ENCODE assay signal across 8 cellular contexts in genomic region chr19:12681074-12681987, GRCh38. TPM values are rescaled to one million over a fixed set of nuclear protein-coding genes. Genes with fewer than 3 reads are reported as not detected.
DNase-seq lines count a peak whose midpoint lies in the region; ATAC-seq and TF ChIP-seq lines count a peak whose summit lies in the region.

Gene DHPS, minus strand, starts transcription at chr19:12681880. Its CDS starts 114 bp downstream, at chr19:12681766.

- whole genome bisulfite sequencing in adrenal gland, 4 donors: 0 to 1% (median 0%) methylated on average over 37 to 68 of the region's 68 CpGs
- 0% methylated on average over 68 of the region's 68 CpGs for WGBS in heart right ventricle, 2 donors
- WGBS in upper lobe of left lung, 2 donors: 0 to 1% methylated on average over 30 to 44 of the region's 68 CpGs

- H3K9me3 ChIP-seq in adrenal gland (replicated peaks in 1 of 3): no peaks in the 10 kb centered on the region
- H3K9me3 ChIP-seq in heart right ventricle: no peaks in the 10 kb centered on the region
- H3K9me3 ChIP-seq in upper lobe of left lung: no peaks in the 10 kb centered on the region

- peak within 1 kb of the TSS; percentile 97 for H3K4me3 ChIP-seq in GM12875 (ENCODE audit: low read depth, low read length)
- peak within 1 kb of the TSS; percentile 75 to 98 (median 90) for H3K4me3 ChIP-seq in adrenal gland
- H3K4me3 ChIP-seq in heart right ventricle: peak within 1 kb of the TSS; percentile 71 to 100 (median 82)
- peak within 1 kb of the TSS; percentile 78 to 99 (median 96) for H3K4me3 ChIP-seq in upper lobe of left lung

- intact Hi-C loops in adrenal gland (cut with DNase I) (no loop called here), heart right ventricle (cut with DNase I) (loop anchor here in 1 of 10 donors (5.0 kb wide), 1 partner anchor 41 kb away; the partner anchor contains the start of gene TNPO2), posterior cingulate gyrus (cut with DNase I) (loop anchor here (1.0 kb wide), 1 partner anchor 12 kb away; a partner anchor contains a TSS)

- TF ChIP-seq CTCF in GM12875 (IDR thresholded peaks at IDR 0.05; ENCODE audit: borderline replicate concordance, insufficient read depth, low read depth, low read length): no peak
- TF ChIP-seq CTCF in adrenal gland (IDR thresholded peaks at IDR 0.05): peak in 1 of 6 experiments; percentile 3
- TF ChIP-seq CTCF in heart right ventricle (IDR thresholded peaks at IDR 0.05): no peak
- TF ChIP-seq CTCF in upper lobe of left lung (IDR thresholded peaks at IDR 0.05): peak in 1 of 6 experiments; percentile 9

- H3K4me1 ChIP-seq in adrenal gland (replicated peaks in 1 of 2): no peaks in the 10 kb centered on the region
- peaks cover 0 to 29% (median 13%) of the 10 kb centered on the region in 9 donors for H3K4me1 ChIP-seq in heart right ventricle
- H3K4me1 ChIP-seq in upper lobe of left lung: peaks cover 8 to 23% (median 15%) of the 10 kb centered on the region in 4 donors

- peak in 1 of 4 donors; percentile 41 for TF ChIP-seq EP300 in upper lobe of left lung (IDR thresholded peaks at IDR 0.05)

- ATAC-seq in HG02840 (IDR thresholded peaks at IDR 0.05; ENCODE audit: low FRiP score, unreplicated experiment) (peak; percentile 77), heart right ventricle (peak; percentile 89 to 96 (median 94)), upper lobe of left lung (ENCODE audit: low FRiP score in 2 of 2) (peak; percentile 91 to 96)

- H3K36me3 ChIP-seq in adrenal gland (replicated peaks in 1 of 2): peaks cover 0 to 35% of the 10 kb centered on the region in 2 donors
- H3K36me3 ChIP-seq in heart right ventricle: peaks cover 0 to 39% (median 29%) of the 10 kb centered on the region in 9 donors
- peaks cover 14 to 39% (median 33%) of the 10 kb centered on the region in 4 donors for H3K36me3 ChIP-seq in upper lobe of left lung

- TF ChIP-seq POLR2A in adrenal gland (IDR thresholded peaks at IDR 0.05) (peak; percentile 40 to 49), upper lobe of left lung (IDR thresholded peaks at IDR 0.05) (peak in 3 of 4 donors; percentile 30 to 73 (median 63))

- DNase-seq in NCI-H146 (lab: John Stamatoyannopoulos, UW): peak; percentile 99
- DNase-seq in T-helper 1 cell: peak; percentile 80 to 98 (median 89)
- peak; percentile 92 to 98 (median 96) for DNase-seq in adrenal gland
- peak; percentile 85 to 97 for DNase-seq in heart right ventricle
- DNase-seq in posterior cingulate gyrus: peak; percentile 80 to 98 (median 88)
- peak; percentile 92 to 94 for DNase-seq in upper lobe of left lung

- no peaks in the 10 kb centered on the region for H3K27me3 ChIP-seq in adrenal gland
- no peaks in the 10 kb centered on the region for H3K27me3 ChIP-seq in heart right ventricle
- H3K27me3 ChIP-seq in upper lobe of left lung: no peaks in the 10 kb centered on the region

- H3K27ac ChIP-seq in adrenal gland: peak within 1 kb of the TSS; percentile 92 to 100 (median 98)
- H3K27ac ChIP-seq in heart right ventricle: peak within 1 kb of the TSS; percentile 91 to 98 (median 94)
- peak within 1 kb of the TSS; percentile 90 to 99 (median 98) for H3K27ac ChIP-seq in upper lobe of left lung

RNA-seq across cellular contexts. Expression of gene DHPS, which starts in this region (rescaled TPM):
- total RNA-seq in adrenal gland: 100 to 1,000 TPM in 5 of 8 donors, 10 to 100 TPM in 3; 80.4 to 197 (median 124) TPM
- 100 to 1,000 TPM in 2 of 3 donors, 10 to 100 TPM in 1; 64.5 to 166 (median 137) TPM for polyA plus RNA-seq in adrenal gland
- total RNA-seq in heart right ventricle: 10 to 100 TPM; 43.6 to 59.3 (median 49.7) TPM
- 10 to 100 TPM; 64.5 to 82.2 TPM for polyA plus RNA-seq in heart right ventricle
- 100 to 1,000 TPM in 2 of 6 donors, 10 to 100 TPM in 4; 71.6 to 190 (median 94.3) TPM for total RNA-seq in upper lobe of left lung

Comparison
In these comparisons a context has a peak if more than half of its experiments do, and no peak if none do; other contexts are left out.
1. Peak in every context shown above with its lines: DNase-seq, ATAC-seq, H3K4me3 ChIP-seq and H3K27ac ChIP-seq.